In the genomic region with DNA sequence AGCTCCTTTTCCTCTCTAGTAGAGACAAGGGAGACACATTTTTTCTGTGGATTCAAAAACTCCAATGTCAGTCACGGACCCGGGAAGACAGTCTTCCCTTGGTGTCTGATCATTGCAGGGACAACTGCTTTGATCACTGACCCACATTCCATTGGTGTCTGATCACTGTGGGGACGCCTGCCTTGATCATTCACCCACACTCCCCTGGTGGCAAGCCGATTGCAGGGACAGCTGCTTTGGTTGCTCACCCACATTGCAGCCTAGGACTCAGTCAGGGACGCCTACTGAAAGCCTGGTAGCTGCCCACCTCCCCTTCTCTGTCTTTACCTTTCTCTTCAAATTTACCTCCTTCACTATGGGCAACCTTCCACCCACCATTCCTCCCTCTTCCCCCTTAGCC, we compare ENCODE assay signal across 25 cellular contexts.
"Had no signal": no experiment of that assay in that cellular context is flagged by ENCODE, and none has a peak within 500 bp of the region (broad histone marks: within the 10 kb centered on the region; RNA-seq: fewer than 3 reads in every experiment).

No MANE protein-coding gene starts in this region.

- H3K9me3 Mint-ChIP-seq: effector memory CD8-positive, alpha-beta T cell had no signal

- H3K36me3 ChIP-seq: pancreas, sigmoid colon, suprapubic skin, tibial nerve had no signal

- H3K4me1 Mint-ChIP-seq: activated B cell treated with CpG ODN at 0.5 μM for 24 hours; activated CD8-positive, alpha-beta memory T cell treated with anti-CD3 and anti-CD28 coated beads, Interleukin-2, amount 10 ng/mL, durations not matched to agents 7 days and 5 days; memory B cell; naive thymus-derived CD8-positive, alpha-beta T cell; neural crest cell had no signal

- H3K27ac Mint-ChIP-seq: activated B cell treated with CpG ODN at 0.5 μM for 24 hours; activated CD8-positive, alpha-beta memory T cell treated with anti-CD3 and anti-CD28 coated beads, Interleukin-2, amount 10 ng/mL, durations not matched to agents 7 days and 5 days; activated CD8-positive, alpha-beta T cell treated with anti-CD3 and anti-CD28 coated beads, Interleukin-2, amount 10 ng/mL, durations not matched to agents 7 days and 5 days; activated naive CD4-positive, alpha-beta T cell treated with anti-CD3 and anti-CD28 coated beads, Interleukin-2, amount 50 U/mL, for 72 hours; activated T-helper 2 cell treated with anti-CD3 and anti-CD28 coated beads, Interferon-gamma antibody, Interleukin-2, Interleukin-4, amounts not matched to agents 10 μg/mL and 5 μg/mL and 100 μg/mL, durations not matched to agents 14 hours and 24 hours and 36 hours; effector memory CD8-positive, alpha-beta T cell; memory B cell; naive thymus-derived CD8-positive, alpha-beta T cell had no signal

- ATAC-seq: activated CD8-positive, alpha-beta memory T cell treated with anti-CD3 and anti-CD28 coated beads, Interleukin-2, amount 10 ng/mL, durations not matched to agents 7 days and 5 days; activated CD8-positive, alpha-beta T cell treated with anti-CD3 and anti-CD28 coated beads, Interleukin-2, amount 10 ng/mL, durations not matched to agents 7 days and 5 days; activated naive CD4-positive, alpha-beta T cell treated with anti-CD3 and anti-CD28 coated beads, Interleukin-2, amount 50 U/mL, for 72 hours; effector memory CD8-positive, alpha-beta T cell; naive thymus-derived CD8-positive, alpha-beta T cell; pancreas; psoas muscle had no signal

- H3K9me3 ChIP-seq: pancreas, suprapubic skin had no signal

- H3K27me3 Mint-ChIP-seq: activated B cell treated with CpG ODN at 0.5 μM for 24 hours; activated CD8-positive, alpha-beta memory T cell treated with anti-CD3 and anti-CD28 coated beads, Interleukin-2, amount 10 ng/mL, durations not matched to agents 7 days and 5 days; memory B cell had no signal

- H3K27me3 ChIP-seq: pancreas, sigmoid colon, suprapubic skin, tibial nerve had no signal

- H3K27ac ChIP-seq: pancreas, psoas muscle, sigmoid colon, suprapubic skin, tibial nerve had no signal

- H3K4me3 ChIP-seq: pancreas, psoas muscle, sigmoid colon, suprapubic skin, tibial nerve had no signal

- H3K4me1 ChIP-seq: pancreas, psoas muscle, sigmoid colon, suprapubic skin, tibial nerve had no signal

- H3K4me3 Mint-ChIP-seq: activated B cell treated with CpG ODN at 0.5 μM for 24 hours; activated CD8-positive, alpha-beta memory T cell treated with anti-CD3 and anti-CD28 coated beads, Interleukin-2, amount 10 ng/mL, durations not matched to agents 7 days and 5 days; activated CD8-positive, alpha-beta T cell treated with anti-CD3 and anti-CD28 coated beads, Interleukin-2, amount 10 ng/mL, durations not matched to agents 7 days and 5 days; effector memory CD8-positive, alpha-beta T cell; memory B cell; naive thymus-derived CD8-positive, alpha-beta T cell; neural crest cell had no signal

- FAIRE-seq: colon, kidney, pancreas had no signal

- DNase-seq: activated B cell treated with CpG ODN at 0.5 μM for 24 hours; activated CD8-positive, alpha-beta memory T cell treated with anti-CD3 and anti-CD28 coated beads, Interleukin-2, amount 10 ng/mL, durations not matched to agents 7 days and 5 days; activated CD8-positive, alpha-beta T cell treated with anti-CD3 and anti-CD28 coated beads, Interleukin-2, amount 10 ng/mL, durations not matched to agents 7 days and 5 days; activated naive CD4-positive, alpha-beta T cell; activated T-cell treated with anti-CD3 and anti-CD28 coated beads, Interleukin-2, amount 50 U/mL, for 48 hours; effector memory CD8-positive, alpha-beta T cell; head of caudate nucleus; hippocampal formation; kidney; midbrain; naive thymus-derived CD8-positive, alpha-beta T cell; nucleus accumbens; pancreas; psoas muscle; sigmoid colon; stimulated activated CD4-positive, alpha-beta T cell treated with anti-CD3 and anti-CD28 coated beads, Interleukin-15, amount 100 ng/mL, for 24 hours; stimulated activated naive CD4-positive, alpha-beta T cell; T-helper 2 cell had no signal
